ENCODE assay signal across 12 cellular contexts in the genomic region with DNA sequence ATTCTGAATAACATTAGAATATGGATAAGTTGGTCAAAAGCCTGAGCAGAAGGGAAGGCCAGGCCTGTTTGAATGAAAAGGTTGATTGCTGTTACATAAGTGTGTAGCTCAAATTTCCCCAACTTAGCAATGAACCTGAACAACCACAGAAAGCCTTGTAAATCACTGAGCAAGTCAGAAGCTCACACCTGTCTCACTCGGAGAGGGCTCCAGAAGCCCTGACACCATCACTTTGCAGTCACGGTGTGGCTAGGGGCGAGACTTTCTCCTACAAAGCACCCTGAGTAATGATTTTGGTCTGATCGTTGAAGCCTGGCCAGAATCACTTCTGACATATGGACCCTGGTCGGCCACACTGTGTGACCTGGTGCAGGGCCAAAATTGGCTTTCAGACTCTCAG.
DNase-seq lines count a peak whose midpoint lies in the region; ATAC-seq and TF ChIP-seq lines count a peak whose summit lies in the region.
"Had no signal": no experiment of that assay in that cellular context is flagged by ENCODE, and none has a peak within 500 bp of the region (broad histone marks: within the 10 kb centered on the region; RNA-seq: fewer than 3 reads in every experiment).

No MANE protein-coding gene starts in this region.

- in situ Hi-C loops in G401 (cut with HindIII; ENCODE audit: low sequenced_read_pairs), result no loop called here

- no peaks in the 10 kb centered on the region for H3K9me3 ChIP-seq in parathyroid adenoma (ENCODE audit: control insufficient read depth, low read length)

- H3K4me1 ChIP-seq in parathyroid adenoma, result no peaks in the 10 kb centered on the region

- peak overlapping the region; percentile 23 for H3K4me2 ChIP-seq in parathyroid adenoma (ENCODE audit: low read length)

- TF ChIP-seq CTCF in parathyroid adenoma (IDR thresholded peaks at IDR 0.05), result no peak

- H3K36me3 ChIP-seq in parathyroid adenoma (ENCODE audit: control insufficient read depth, insufficient read depth, low read length), result no peaks in the 10 kb centered on the region

- H3K79me2 ChIP-seq in parathyroid adenoma, result no peaks in the 10 kb centered on the region

- no peak for ATAC-seq in HG02870 (IDR thresholded peaks at IDR 0.05; ENCODE audit: unreplicated experiment)
- ATAC-seq: Panc1, SK-N-SH treated with all-trans-retinoic acid at 6 μM for 48 hours had no signal

- no peak overlapping the region for H3K4me3 ChIP-seq in parathyroid adenoma (ENCODE audit: low read depth, low read length)

- no peaks in the 10 kb centered on the region for H3K27me3 ChIP-seq in parathyroid adenoma (ENCODE audit: control insufficient read depth, insufficient read depth, low read length)

- no peak overlapping the region for H3K9ac ChIP-seq in parathyroid adenoma

- peak overlapping the region; percentile 4 for H2AFZ ChIP-seq in parathyroid adenoma

- DNase-seq in COLO668 (lab: John Stamatoyannopoulos, UW; ENCODE audit: unreplicated experiment), result peak; percentile 3
- DNase-seq in G401 (ENCODE audit: low spot score), result peak; percentile 15
- peak; percentile 27 for DNase-seq in NCI-H2171 (lab: John Stamatoyannopoulos, UW)
- no peak for DNase-seq in stimulated activated CD4-positive, alpha-beta T cell treated with anti-CD3 and anti-CD28 coated beads, Interleukin-4, amount 100 ng/mL, for 1 hour
- DNase-seq in NCI-H774 (lab: John Stamatoyannopoulos, UW), result no peak
- DNase-seq: MV-4-11, NCI-H1417 treated with DMSO at 0.1 percent for 48 hours, SHP77 had no signal

- H3K27ac ChIP-seq in parathyroid adenoma, result no peak overlapping the region

Comparison
In these comparisons a context has a peak if more than half of its experiments do, and no peak if none do; other contexts are left out.
1. DNase-seq: peak in COLO668 (single experiment), G401 (single experiment) and NCI-H2171 (single experiment); none in stimulated activated CD4-positive, alpha-beta T cell treated with anti-CD3 and anti-CD28 coated beads, Interleukin-4, amount 100 ng/mL, for 1 hour (single experiment) and NCI-H774 (single experiment).